In the genomic region with DNA sequence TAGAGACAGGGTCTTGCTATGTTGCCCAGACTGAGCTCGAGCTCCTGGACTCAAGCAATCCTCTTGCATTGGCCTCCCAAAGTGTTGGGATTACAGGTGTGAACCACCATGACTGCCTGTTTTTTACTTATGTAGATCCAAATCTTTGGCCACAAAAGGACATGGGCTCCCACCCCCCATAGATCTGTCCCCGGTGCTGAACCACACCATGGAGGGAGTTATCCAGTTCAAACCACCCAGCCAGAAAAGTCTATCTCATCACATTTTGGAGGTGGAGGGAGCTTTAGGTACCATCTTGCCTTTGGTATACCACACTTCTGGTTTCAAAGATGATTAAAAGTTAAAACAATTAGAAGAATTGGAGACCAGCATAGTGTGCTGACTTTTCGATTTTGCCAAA, we compare ENCODE assay signal across 24 cellular contexts. TPM values are rescaled to one million over a fixed set of nuclear protein-coding genes. Genes with fewer than 3 reads are reported as not detected.
"Had no signal": no experiment of that assay in that cellular context is flagged by ENCODE, and none has a peak within 500 bp of the region (broad histone marks: within the 10 kb centered on the region; RNA-seq: fewer than 3 reads in every experiment).

No MANE protein-coding gene starts in this region.

- H3K27ac ChIP-seq: SJSA1 had no signal

- H3K36me3 Mint-ChIP-seq: activated naive CD4-positive, alpha-beta T cell treated with anti-CD3 and anti-CD28 coated beads, Interleukin-2, amount 10 ng/mL, durations not matched to agents 7 days and 5 days; activated naive CD8-positive, alpha-beta T cell treated with anti-CD3 and anti-CD28 coated beads for 36 hours had no signal

- H3K9me3 ChIP-seq: SJSA1 had no signal

- H3K4me3 Mint-ChIP-seq: activated CD4-positive, alpha-beta memory T cell treated with anti-CD3 and anti-CD28 coated beads, Interleukin-2, amount 10 ng/mL, durations not matched to agents 7 days and 5 days; activated CD4-positive, alpha-beta T cell treated with anti-CD3 and anti-CD28 coated beads for 36 hours; activated naive CD4-positive, alpha-beta T cell treated with anti-CD3 and anti-CD28 coated beads, Interleukin-2, amount 10 ng/mL, durations not matched to agents 7 days and 5 days; activated naive CD8-positive, alpha-beta T cell treated with anti-CD3 and anti-CD28 coated beads for 36 hours; activated T-helper 17 cell treated with anti-CD3 and anti-CD28 coated beads, Interleukin-2, amount 50 U/mL, for 72 hours; T-helper 17 cell had no signal

- H3K27ac Mint-ChIP-seq: activated CD4-positive, alpha-beta memory T cell treated with anti-CD3 and anti-CD28 coated beads, Interleukin-2, amount 10 ng/mL, durations not matched to agents 7 days and 5 days; activated CD4-positive, alpha-beta T cell treated with anti-CD3 and anti-CD28 coated beads for 36 hours; activated naive CD4-positive, alpha-beta T cell treated with anti-CD3 and anti-CD28 coated beads, Interleukin-2, amount 10 ng/mL, durations not matched to agents 7 days and 5 days; activated naive CD8-positive, alpha-beta T cell treated with anti-CD3 and anti-CD28 coated beads for 36 hours; activated T-helper 17 cell treated with anti-CD3 and anti-CD28 coated beads, Interleukin-2, amount 50 U/mL, for 72 hours; T-helper 17 cell had no signal

- H3K4me3 ChIP-seq: SJSA1 had no signal

- H3K27me3 Mint-ChIP-seq: activated naive CD4-positive, alpha-beta T cell treated with anti-CD3 and anti-CD28 coated beads, Interleukin-2, amount 10 ng/mL, durations not matched to agents 7 days and 5 days had no signal

- ATAC-seq: activated CD4-positive, alpha-beta T cell treated with anti-CD3 and anti-CD28 coated beads for 36 hours; activated T-helper 17 cell treated with anti-CD3 and anti-CD28 coated beads, Interleukin-2, amount 50 U/mL, for 72 hours; PC-3; T-helper 17 cell had no signal

- H3K4me1 ChIP-seq: SJSA1 had no signal

- H3K27me3 ChIP-seq: SJSA1 had no signal

- H3K9me3 Mint-ChIP-seq: activated CD4-positive, alpha-beta memory T cell treated with anti-CD3 and anti-CD28 coated beads, Interleukin-2, amount 10 ng/mL, durations not matched to agents 7 days and 5 days; activated naive CD4-positive, alpha-beta T cell treated with anti-CD3 and anti-CD28 coated beads, Interleukin-2, amount 10 ng/mL, durations not matched to agents 7 days and 5 days; activated T-helper 17 cell treated with anti-CD3 and anti-CD28 coated beads, Interleukin-2, amount 50 U/mL, for 72 hours had no signal

- DNase-seq: activated CD4-positive, alpha-beta memory T cell treated with anti-CD3 and anti-CD28 coated beads, Interleukin-2, amount 10 ng/mL, durations not matched to agents 7 days and 5 days; activated CD4-positive, alpha-beta T cell treated with anti-CD3 and anti-CD28 coated beads for 36 hours; activated CD4-positive, alpha-beta T cell treated with anti-CD3 and anti-CD28 coated beads, Interleukin-2, amount 50 U/mL, for 1 hour; activated gamma-delta T cell; activated naive CD4-positive, alpha-beta T cell treated with anti-CD3 and anti-CD28 coated beads, Interleukin-2, amount 10 ng/mL, durations not matched to agents 7 days and 5 days; activated naive CD8-positive, alpha-beta T cell treated with anti-CD3 and anti-CD28 coated beads for 36 hours; activated T-cell treated with anti-CD3 and anti-CD28 coated beads for 4 hours; activated T-cell treated with anti-CD3 and anti-CD28 coated beads, Interleukin-2, amount 50 U/mL, for 48 hours; cerebellar nuclear complex; Karpas-422; MM.1S; NCI-H1105; NCI-H1436; NCI-H1694 treated with DMSO at 0.1 percent for 48 hours; NCI-H2029 treated with DMSO at 0.1 percent for 48 hours; NCI-H446; NCI-H524; PC-3; SHP77; T-helper 17 cell; T-helper 9 cell had no signal

- H3K36me3 ChIP-seq: SJSA1 had no signal

- H3K4me1 Mint-ChIP-seq: activated CD4-positive, alpha-beta memory T cell treated with anti-CD3 and anti-CD28 coated beads, Interleukin-2, amount 10 ng/mL, durations not matched to agents 7 days and 5 days; activated CD4-positive, alpha-beta T cell treated with anti-CD3 and anti-CD28 coated beads for 36 hours; activated naive CD4-positive, alpha-beta T cell treated with anti-CD3 and anti-CD28 coated beads, Interleukin-2, amount 10 ng/mL, durations not matched to agents 7 days and 5 days; activated naive CD8-positive, alpha-beta T cell treated with anti-CD3 and anti-CD28 coated beads for 36 hours; activated T-helper 17 cell treated with anti-CD3 and anti-CD28 coated beads, Interleukin-2, amount 50 U/mL, for 72 hours; T-helper 17 cell had no signal

RNA-seq across cellular contexts. Expression of a gene that starts 26.2 kb away (rescaled TPM):
- total RNA-seq: activated CD8-positive, alpha-beta memory T cell treated with anti-CD3 and anti-CD28 coated beads for 36 hours; activated naive CD8-positive, alpha-beta T cell treated with anti-CD3 and anti-CD28 coated beads for 36 hours; PC-3; T-helper 17 cell had no signal
